ENCODE assay signal across 37 cellular contexts in genomic region chr5:1253456-1254105, GRCh38. TPM values are rescaled to one million over a fixed set of nuclear protein-coding genes. Genes with fewer than 3 reads are reported as not detected.
"Had no signal": no experiment of that assay in that cellular context is flagged by ENCODE, and none has a peak within 500 bp of the region (broad histone marks: within the 10 kb centered on the region; RNA-seq: fewer than 3 reads in every experiment).

No MANE protein-coding gene starts in this region.

- H3K36me3 ChIP-seq: brain microvascular endothelial cell, Peyer's patch had no signal

- H3K4me2 ChIP-seq: KMS-11 had no signal

- ATAC-seq: activated CD8-positive, alpha-beta T cell treated with anti-CD3 and anti-CD28 coated beads for 36 hours; activated T-cell treated with anti-CD3 and anti-CD28 coated beads, Interleukin-2, amount 50 U/mL, for 72 hours; activated T-helper 17 cell treated with anti-CD3 and anti-CD28 coated beads, Interleukin-2, amount 50 U/mL, for 72 hours; PC-3; SK-N-SH treated with all-trans-retinoic acid at 6 μM for 48 hours had no signal

- H3K27ac ChIP-seq: brain microvascular endothelial cell, KMS-11, VCaP had no signal

- DNase-seq: activated CD4-positive, alpha-beta T cell treated with anti-CD3 and anti-CD28 coated beads for 1 hour; activated CD4-positive, alpha-beta T cell treated with anti-CD3 and anti-CD28 coated beads for 48 hours; activated CD4-positive, alpha-beta T cell treated with anti-CD3 and anti-CD28 coated beads, Interleukin-2, amount 50 U/mL, for 4 hours; activated CD4-positive, CD25-positive, alpha-beta regulatory T cell; activated CD8-positive, alpha-beta T cell treated with anti-CD3 and anti-CD28 coated beads for 36 hours; activated effector memory CD4-positive, alpha-beta T cell treated with anti-CD3 and anti-CD28 coated beads, Interleukin-2, amount 50 U/mL, for 16 hours; activated naive CD4-positive, alpha-beta T cell; activated naive CD4-positive, alpha-beta T cell treated with anti-CD3 and anti-CD28 coated beads, Interleukin-2, amount 50 U/mL, for 16 hours; activated naive CD8-positive, alpha-beta T cell treated with anti-CD3 and anti-CD28 coated beads for 36 hours; activated T-cell treated with anti-CD3 and anti-CD28 coated beads, Interleukin-2, amount 50 U/mL, for 1 hour; activated T-cell treated with anti-CD3 and anti-CD28 coated beads, Interleukin-2, amount 50 U/mL, for 72 hours; amniotic stem cell; aorta; brain microvascular endothelial cell; central memory CD4-positive, alpha-beta T cell; NCI-H1092 treated with DMSO at 0.1 percent for 48 hours; NCI-H1417; NCI-H146; NCI-H187; NCI-H2081; NCI-H345; NCI-H524 treated with DMSO at 0.1 percent for 48 hours; PC-3; Peyer's patch; RPMI8226; SIG-M5; T-helper 1 cell; T-helper 2 cell; T-helper 9 cell had no signal

- H3K9me3 ChIP-seq: Peyer's patch had no signal

- H3K27me3 ChIP-seq: brain microvascular endothelial cell, Peyer's patch had no signal

- H3K9ac ChIP-seq: KMS-11 had no signal

- H3K4me3 ChIP-seq: Peyer's patch had no signal

RNA-seq across cellular contexts. Expression of gene SLC6A18, which starts 28.4 kb away (rescaled TPM):
- total RNA-seq: activated CD8-positive, alpha-beta memory T cell treated with anti-CD3 and anti-CD28 coated beads for 36 hours; activated CD8-positive, alpha-beta T cell treated with anti-CD3 and anti-CD28 coated beads for 36 hours; activated naive CD8-positive, alpha-beta T cell treated with anti-CD3 and anti-CD28 coated beads for 36 hours; activated T-cell treated with anti-CD3 and anti-CD28 coated beads, Interleukin-2, amount 50 U/mL, for 72 hours; activated T-helper 17 cell treated with anti-CD3 and anti-CD28 coated beads, Interleukin-2, amount 50 U/mL, for 72 hours; aorta; M059J; NCI-H460; PC-3; SK-MEL-5 had no signal
- polyA plus RNA-seq: aorta had no signal

RNA-seq across cellular contexts. Expression of gene TERT, which starts 41.3 kb away (rescaled TPM):
- total RNA-seq: aorta had no signal
- polyA plus RNA-seq: aorta had no signal

RNA-seq across cellular contexts. Expression of gene SLC6A19, which starts 52.2 kb away (rescaled TPM):
- total RNA-seq: activated CD8-positive, alpha-beta memory T cell treated with anti-CD3 and anti-CD28 coated beads for 36 hours; activated CD8-positive, alpha-beta T cell treated with anti-CD3 and anti-CD28 coated beads for 36 hours; activated naive CD8-positive, alpha-beta T cell treated with anti-CD3 and anti-CD28 coated beads for 36 hours; activated T-cell treated with anti-CD3 and anti-CD28 coated beads, Interleukin-2, amount 50 U/mL, for 72 hours; activated T-helper 17 cell treated with anti-CD3 and anti-CD28 coated beads, Interleukin-2, amount 50 U/mL, for 72 hours; M059J; NCI-H460; PC-3; SK-MEL-5 had no signal
